ENCODE assay signal across 21 cellular contexts in genomic region chr4:56302775-56303174, GRCh38.
"Had no signal": no experiment of that assay in that cellular context is flagged by ENCODE, and none has a peak within 500 bp of the region (broad histone marks: within the 10 kb centered on the region; RNA-seq: fewer than 3 reads in every experiment).

No MANE protein-coding gene starts in this region.

- DNase-seq: activated B cell treated with CpG ODN at 0.5 μM for 24 hours; activated CD4-positive, alpha-beta memory T cell treated with anti-CD3 and anti-CD28 coated beads for 36 hours; activated CD4-positive, alpha-beta T cell treated with anti-CD3 and anti-CD28 coated beads, Interleukin-2, amount 10 ng/mL, durations not matched to agents 24 days and 14 days; activated CD8-positive, alpha-beta memory T cell treated with anti-CD3 and anti-CD28 coated beads, Interleukin-2, amount 10 ng/mL, durations not matched to agents 7 days and 5 days; activated CD8-positive, alpha-beta memory T cell treated with anti-CD3 and anti-CD28 coated beads, Interleukin-2, amount 50 U/mL, for 4 hours; activated CD8-positive, alpha-beta T cell treated with anti-CD3 and anti-CD28 coated beads, Interleukin-2, amount 10 ng/mL, durations not matched to agents 7 days and 5 days; activated effector memory CD4-positive, alpha-beta T cell treated with anti-CD3 and anti-CD28 coated beads, Interleukin-2, amount 50 U/mL, for 16 hours; activated naive CD4-positive, alpha-beta T cell treated with anti-CD3 and anti-CD28 coated beads for 36 hours; activated naive CD8-positive, alpha-beta T cell treated with anti-CD3 and anti-CD28 coated beads for 36 hours; activated naive CD8-positive, alpha-beta T cell treated with anti-CD3 and anti-CD28 coated beads, Interleukin-2, amount 50 U/mL, for 24 hours; activated T-cell treated with anti-CD3 and anti-CD28 coated beads, Interleukin-2, amount 50 U/mL, for 1 hour; activated T-cell treated with anti-CD3 and anti-CD28 coated beads, Interleukin-2, amount 50 U/mL, for 48 hours; brain microvascular endothelial cell; dorsolateral prefrontal cortex; effector memory CD4-positive, alpha-beta T cell; endodermal cell; foreskin keratinocyte; T-helper 1 cell; T-helper 17 cell; T1000; WERI-Rb-1 had no signal
